Comparison of ENCODE assay signal across 21 cellular contexts in the genomic region with DNA sequence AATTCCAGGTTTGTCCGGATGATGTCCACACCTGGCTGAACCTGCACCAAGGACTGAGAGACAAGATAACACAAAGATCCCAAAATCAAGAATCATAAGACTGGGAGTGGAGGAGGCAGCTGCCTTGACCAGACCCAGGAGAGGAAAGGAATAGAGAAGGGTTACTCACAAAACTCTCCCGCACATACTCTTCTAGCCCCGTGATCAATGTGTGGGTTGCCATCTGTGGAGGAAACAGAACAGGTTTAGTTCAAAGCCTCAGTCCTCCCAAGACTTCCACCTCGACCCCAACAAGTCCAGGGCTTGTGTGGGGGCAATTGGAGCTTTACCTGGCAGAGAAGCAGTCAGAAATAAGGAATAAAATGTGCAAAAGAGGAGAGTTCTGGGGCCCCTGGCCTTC. TPM values are rescaled to one million over a fixed set of nuclear protein-coding genes. Genes with fewer than 3 reads are reported as not detected.
DNase-seq lines count a peak whose midpoint lies in the region; ATAC-seq lines count a peak whose summit lies in the region.
"Had no signal": no experiment of that assay in that cellular context is flagged by ENCODE, and none has a peak within 500 bp of the region (broad histone marks: within the 10 kb centered on the region; RNA-seq: fewer than 3 reads in every experiment).

No MANE protein-coding gene starts in this region.

- 78 to 86% methylated on average over 4 of the region's 4 CpGs for whole genome bisulfite sequencing in GM23248 (ENCODE audit: low coverage in 1 of 2, low lambda C conversion rate in 2 of 2, missing lambda C conversion rate in 2 of 2), 2 experiments

- H3K4me1 Mint-ChIP-seq in activated naive CD8-positive, alpha-beta T cell (ENCODE audit: low read depth): peaks cover 5% of the 10 kb centered on the region
- H3K4me1 Mint-ChIP-seq in activated naive CD8-positive, alpha-beta T cell treated with anti-CD3 and anti-CD28 coated beads for 36 hours: peaks cover 18% of the 10 kb centered on the region
- peaks cover 9% of the 10 kb centered on the region for H3K4me1 Mint-ChIP-seq in activated T-helper 17 cell treated with anti-CD3 and anti-CD28 coated beads, Interleukin-2, amount 50 U/mL, for 72 hours
- H3K4me1 Mint-ChIP-seq in naive thymus-derived CD8-positive, alpha-beta T cell: peaks cover 0 to 12% (median 7%) of the 10 kb centered on the region in 4 donors

- no peak overlapping the region for H3K27ac ChIP-seq in GM23248

- no peaks in the 10 kb centered on the region for H3K9me3 Mint-ChIP-seq in activated naive CD8-positive, alpha-beta T cell (ENCODE audit: low read depth)
- H3K9me3 Mint-ChIP-seq in activated naive CD8-positive, alpha-beta T cell treated with anti-CD3 and anti-CD28 coated beads for 36 hours: no peaks in the 10 kb centered on the region
- H3K9me3 Mint-ChIP-seq in activated T-helper 17 cell treated with anti-CD3 and anti-CD28 coated beads, Interleukin-2, amount 50 U/mL, for 72 hours: no peaks in the 10 kb centered on the region
- H3K9me3 Mint-ChIP-seq in naive thymus-derived CD8-positive, alpha-beta T cell: no peaks in the 10 kb centered on the region
- H3K9me3 Mint-ChIP-seq: CD4-positive, CD25-positive, alpha-beta regulatory T cell had no signal

- peak overlapping the region; percentile 64 for H3K27ac Mint-ChIP-seq in activated naive CD8-positive, alpha-beta T cell
- no peak overlapping the region for H3K27ac Mint-ChIP-seq in activated naive CD8-positive, alpha-beta T cell treated with anti-CD3 and anti-CD28 coated beads for 36 hours
- H3K27ac Mint-ChIP-seq in activated T-helper 17 cell treated with anti-CD3 and anti-CD28 coated beads, Interleukin-2, amount 50 U/mL, for 72 hours: peak overlapping the region; percentile 89
- H3K27ac Mint-ChIP-seq in naive thymus-derived CD8-positive, alpha-beta T cell: peak overlapping the region in 6 of 10 donors; percentile 5 to 69 (median 38)

- no peak overlapping the region for H3K9ac ChIP-seq in GM23248

- no peak overlapping the region for H2AFZ ChIP-seq in GM23248

- no peaks in the 10 kb centered on the region for H4K20me1 ChIP-seq in GM23248 (ENCODE audit: insufficient read depth)

- H3K4me3 ChIP-seq in GM23248: no peak overlapping the region
- H3K4me3 ChIP-seq: K562, MG63 had no signal

- H3K27me3 Mint-ChIP-seq in activated naive CD8-positive, alpha-beta T cell: no peaks in the 10 kb centered on the region
- H3K27me3 Mint-ChIP-seq in activated naive CD8-positive, alpha-beta T cell treated with anti-CD3 and anti-CD28 coated beads for 36 hours: no peaks in the 10 kb centered on the region
- no peaks in the 10 kb centered on the region for H3K27me3 Mint-ChIP-seq in activated T-helper 17 cell treated with anti-CD3 and anti-CD28 coated beads, Interleukin-2, amount 50 U/mL, for 72 hours
- no peaks in the 10 kb centered on the region for H3K27me3 Mint-ChIP-seq in naive thymus-derived CD8-positive, alpha-beta T cell
- H3K27me3 Mint-ChIP-seq: CD4-positive, CD25-positive, alpha-beta regulatory T cell had no signal

- no peak overlapping the region for H3K4me3 Mint-ChIP-seq in activated naive CD8-positive, alpha-beta T cell
- H3K4me3 Mint-ChIP-seq in activated naive CD8-positive, alpha-beta T cell treated with anti-CD3 and anti-CD28 coated beads for 36 hours: no peak overlapping the region
- no peak overlapping the region for H3K4me3 Mint-ChIP-seq in activated T-helper 17 cell treated with anti-CD3 and anti-CD28 coated beads, Interleukin-2, amount 50 U/mL, for 72 hours
- H3K4me3 Mint-ChIP-seq in naive thymus-derived CD8-positive, alpha-beta T cell: no peak overlapping the region
- H3K4me3 Mint-ChIP-seq: CD4-positive, CD25-positive, alpha-beta regulatory T cell had no signal

- ATAC-seq in activated T-helper 17 cell treated with anti-CD3 and anti-CD28 coated beads, Interleukin-2, amount 50 U/mL, for 72 hours (replicated peaks): no peak
- ATAC-seq in naive thymus-derived CD8-positive, alpha-beta T cell: no peak
- ATAC-seq: HepG2, K562 had no signal

- H3K9me2 ChIP-seq in GM23248 (ENCODE audit: insufficient read depth): no peaks in the 10 kb centered on the region

- in situ Hi-C loops in GM23248 (cut with MboI): no loop called here

- POLR2A ChIA-PET in naive thymus-derived CD8-positive, alpha-beta T cell (lab: Charles Lee): interaction anchor here (1.0 kb wide), 1 partner anchor 11 kb away, joined by 3 read pairs; no protein-coding TSS in a partner anchor

- DNase-seq in activated naive CD8-positive, alpha-beta T cell treated with anti-CD3 and anti-CD28 coated beads for 36 hours: no peak
- DNase-seq in naive thymus-derived CD8-positive, alpha-beta T cell: no peak
- no peak for DNase-seq in NCI-H2081 (lab: John Stamatoyannopoulos, UW)
- no peak for DNase-seq in stimulated activated CD4-positive, alpha-beta T cell treated with anti-CD3 and anti-CD28 coated beads, Interleukin-4, amount 100 ng/mL, for 1 hour
- no peak for DNase-seq in GM23248
- DNase-seq: Caco-2; CD4-positive, CD25-positive, alpha-beta regulatory T cell; DMS 273 treated with DMSO at 0.1 percent for 48 hours; DMS79 treated with DMSO at 0.1 percent for 48 hours; H7; MG63; NCI-H1417; NCI-H1694 treated with DMSO at 0.1 percent for 48 hours; NCI-H446 treated with DMSO at 0.1 percent for 48 hours; NCI-H526 treated with DMSO at 0.1 percent for 48 hours; OCI-M1; Right ventricle myocardium superior had no signal

- no peaks in the 10 kb centered on the region for H3K9me3 ChIP-seq in GM23248 (ENCODE audit: low read depth)
- H3K9me3 ChIP-seq: Caco-2, MG63 had no signal

- H3K36me3 Mint-ChIP-seq in activated naive CD8-positive, alpha-beta T cell: peaks cover 2% of the 10 kb centered on the region
- H3K36me3 Mint-ChIP-seq in activated naive CD8-positive, alpha-beta T cell treated with anti-CD3 and anti-CD28 coated beads for 36 hours: peaks cover 13% of the 10 kb centered on the region
- H3K36me3 Mint-ChIP-seq in activated T-helper 17 cell treated with anti-CD3 and anti-CD28 coated beads, Interleukin-2, amount 50 U/mL, for 72 hours (ENCODE audit: low read depth): peaks cover 99% of the 10 kb centered on the region
- peaks cover 0 to 91% (median 20%) of the 10 kb centered on the region in 3 donors for H3K36me3 Mint-ChIP-seq in naive thymus-derived CD8-positive, alpha-beta T cell

- H3K36me3 ChIP-seq in GM23248 (ENCODE audit: low read depth): peaks cover 51% of the 10 kb centered on the region

- H3K4me2 ChIP-seq in GM23248 (ENCODE audit: unreplicated experiment): no peak overlapping the region

- H3K27me3 ChIP-seq in GM23248 (replicated peaks; ENCODE audit: insufficient read depth): no peaks in the 10 kb centered on the region
- H3K27me3 ChIP-seq: MG63 had no signal

- no peaks in the 10 kb centered on the region for H3K79me2 ChIP-seq in GM23248 (ENCODE audit: insufficient read depth)

- H3F3A ChIP-seq in GM23248 (ENCODE audit: insufficient read depth): peaks cover 51% of the 10 kb centered on the region

- H3K4me1 ChIP-seq in GM23248 (ENCODE audit: insufficient read depth): peaks cover 12% of the 10 kb centered on the region
- H3K4me1 ChIP-seq: Caco-2 had no signal

RNA-seq across cellular contexts. Expression of a gene that starts 11.1 kb away (rescaled TPM):
- total RNA-seq in activated naive CD8-positive, alpha-beta T cell treated with anti-CD3 and anti-CD28 coated beads for 36 hours: 100 to 1,000 TPM; 244 to 246 TPM
- total RNA-seq in activated T-helper 17 cell treated with anti-CD3 and anti-CD28 coated beads, Interleukin-2, amount 50 U/mL, for 72 hours: 100 to 1,000 TPM; 298 to 383 TPM
- total RNA-seq in naive thymus-derived CD8-positive, alpha-beta T cell: 100 to 1,000 TPM; 244 to 258 TPM
- 10 to 100 TPM; 17.7 to 21.5 (median 21.1) TPM for polyA plus RNA-seq in naive thymus-derived CD8-positive, alpha-beta T cell
- total RNA-seq in GM23248 (2014; rRNA removed; shearing (Covaris generic)): 161 and 198 TPM in 2 replicates
- polyA plus RNA-seq in GM23248 (2016; fragmentation: Nextera tagmentation; extraction: Ambion mirVana): 88.2 and 90.8 TPM in 2 replicates

RNA-seq across cellular contexts. Expression of a gene that starts 14.3 kb away (rescaled TPM):
- 1 to 10 TPM; 5.1 to 5.7 TPM for total RNA-seq in activated naive CD8-positive, alpha-beta T cell treated with anti-CD3 and anti-CD28 coated beads for 36 hours
- total RNA-seq in activated T-helper 17 cell treated with anti-CD3 and anti-CD28 coated beads, Interleukin-2, amount 50 U/mL, for 72 hours: 1 to 10 TPM in 1 of 2 donors, under 1 TPM in 1; 0.76 to 1.3 TPM
- total RNA-seq in naive thymus-derived CD8-positive, alpha-beta T cell: 1 to 10 TPM; 2.2 to 3.1 TPM
- polyA plus RNA-seq in naive thymus-derived CD8-positive, alpha-beta T cell: 1 to 10 TPM; 5.0 to 8.0 (median 5.5) TPM
- total RNA-seq in GM23248 (2014; rRNA removed; shearing (Covaris generic)): 0.76 and 3.3 TPM in 2 replicates
- polyA plus RNA-seq in GM23248 (2016; fragmentation: Nextera tagmentation; extraction: Ambion mirVana): 5.6 and 5.9 TPM in 2 replicates

RNA-seq across cellular contexts. Expression of a gene that starts 19.2 kb away (rescaled TPM):
- total RNA-seq in activated naive CD8-positive, alpha-beta T cell treated with anti-CD3 and anti-CD28 coated beads for 36 hours: 10 to 100 TPM; 10.8 to 11.1 TPM
- 10 to 100 TPM; 16.2 to 21.0 TPM for total RNA-seq in activated T-helper 17 cell treated with anti-CD3 and anti-CD28 coated beads, Interleukin-2, amount 50 U/mL, for 72 hours
- total RNA-seq in naive thymus-derived CD8-positive, alpha-beta T cell: 10 to 100 TPM; 24.9 to 26.3 TPM
- polyA plus RNA-seq in naive thymus-derived CD8-positive, alpha-beta T cell: 10 to 100 TPM; 17.0 to 36.7 (median 21.3) TPM
- 20.3 and 28.5 TPM in 2 replicates for total RNA-seq in GM23248 (2014; rRNA removed; shearing (Covaris generic))
- polyA plus RNA-seq in GM23248 (2016; fragmentation: Nextera tagmentation; extraction: Ambion mirVana): 19.4 and 19.5 TPM in 2 replicates

RNA-seq across cellular contexts. Expression of a gene that starts 20.9 kb away (rescaled TPM):
- 100 to 1,000 TPM; 244 to 252 TPM for total RNA-seq in activated naive CD8-positive, alpha-beta T cell treated with anti-CD3 and anti-CD28 coated beads for 36 hours
- total RNA-seq in activated T-helper 17 cell treated with anti-CD3 and anti-CD28 coated beads, Interleukin-2, amount 50 U/mL, for 72 hours: 100 to 1,000 TPM; 226 to 237 TPM
- total RNA-seq in naive thymus-derived CD8-positive, alpha-beta T cell: 100 to 1,000 TPM; 227 to 230 TPM
- polyA plus RNA-seq in naive thymus-derived CD8-positive, alpha-beta T cell: 1 to 10 TPM; 4.5 to 7.1 (median 5.0) TPM
- total RNA-seq in GM23248 (2014; rRNA removed; shearing (Covaris generic)): 46.0 and 50.5 TPM in 2 replicates
- polyA plus RNA-seq in GM23248 (2016; fragmentation: Nextera tagmentation; extraction: Ambion mirVana): 42.5 and 47.2 TPM in 2 replicates

RNA-seq across cellular contexts. Expression of a gene that starts 23.4 kb away (rescaled TPM):
- total RNA-seq in activated naive CD8-positive, alpha-beta T cell treated with anti-CD3 and anti-CD28 coated beads for 36 hours: 10 to 100 TPM; 33.3 to 37.0 TPM
- total RNA-seq in activated T-helper 17 cell treated with anti-CD3 and anti-CD28 coated beads, Interleukin-2, amount 50 U/mL, for 72 hours: 10 to 100 TPM; 30.1 to 39.0 TPM
- total RNA-seq in naive thymus-derived CD8-positive, alpha-beta T cell: 10 to 100 TPM; 26.6 to 27.9 TPM
- polyA plus RNA-seq in naive thymus-derived CD8-positive, alpha-beta T cell: 10 to 100 TPM; 20.8 to 22.9 (median 21.2) TPM
- total RNA-seq in GM23248 (2014; rRNA removed; shearing (Covaris generic)): 10.6 and 11.3 TPM in 2 replicates
- polyA plus RNA-seq in GM23248 (2016; fragmentation: Nextera tagmentation; extraction: Ambion mirVana): 19.3 and 20.0 TPM in 2 replicates
